2 cellular contexts compared by ENCODE assay signal in genomic region chr14:61560323-61560722, GRCh38.
TF ChIP-seq lines count a peak whose summit lies in the region.

No MANE protein-coding gene starts in this region.

TF ChIP-seq in IMR-90, 13 proteins besides CTCF, POLR2A, EP300 and RAD21:
- TF ChIP-seq NFE2L2 (IDR thresholded peaks at IDR 0.05; ENCODE audit: low read depth, low read length) (no peak), MAFK (IDR thresholded peaks at IDR 0.05; ENCODE audit: low read depth, low read length) (no peak), CHD1 (IDR thresholded peaks at IDR 0.05; ENCODE audit: low read depth, low read length) (no peak), BHLHE40 (IDR thresholded peaks at IDR 0.05; ENCODE audit: low read depth, low read length) (no peak), CEBPB (IDR thresholded peaks at IDR 0.05; ENCODE audit: low read depth, low read length) (no peak), FOS (IDR thresholded peaks at IDR 0.05; ENCODE audit: low read depth, low read length) (no peak), MAZ (IDR thresholded peaks at IDR 0.05; ENCODE audit: borderline replicate concordance, low read depth, low read length) (no peak), RCOR1 (IDR thresholded peaks at IDR 0.05; ENCODE audit: insufficient replicate concordance, low read length) (no peak), MXI1 (IDR thresholded peaks at IDR 0.05; ENCODE audit: borderline replicate concordance, low read depth, low read length) (no peak), SMC3 (IDR thresholded peaks at IDR 0.05; ENCODE audit: low read depth, low read length) (no peak; the same call in 1 of the 2 replicates), USF2 (IDR thresholded peaks at IDR 0.05; ENCODE audit: low read depth, low read length) (no peak), RFX5 (IDR thresholded peaks at IDR 0.05; ENCODE audit: low read depth, low read length) (no peak)
- TF ChIP-seq, protein P1, sequence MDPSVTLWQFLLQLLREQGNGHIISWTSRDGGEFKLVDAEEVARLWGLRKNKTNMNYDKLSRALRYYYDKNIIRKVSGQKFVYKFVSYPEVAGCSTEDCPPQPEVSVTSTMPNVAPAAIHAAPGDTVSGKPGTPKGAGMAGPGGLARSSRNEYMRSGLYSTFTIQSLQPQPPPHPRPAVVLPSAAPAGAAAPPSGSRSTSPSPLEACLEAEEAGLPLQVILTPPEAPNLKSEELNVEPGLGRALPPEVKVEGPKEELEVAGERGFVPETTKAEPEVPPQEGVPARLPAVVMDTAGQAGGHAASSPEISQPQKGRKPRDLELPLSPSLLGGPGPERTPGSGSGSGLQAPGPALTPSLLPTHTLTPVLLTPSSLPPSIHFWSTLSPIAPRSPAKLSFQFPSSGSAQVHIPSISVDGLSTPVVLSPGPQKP (IDR thresholded peaks at IDR 0.05; ENCODE audit: borderline replicate concordance, low read depth, low read length): no peak

TF ChIP-seq in K562, 482 proteins besides CTCF, POLR2A, EP300 and RAD21:
- TF ChIP-seq MAFF (IDR thresholded peaks at IDR 0.05; ENCODE audit: low read length): no peak
- no peak for TF ChIP-seq MCM7 (IDR thresholded peaks at IDR 0.05)
- no peak for TF ChIP-seq TCF7 (IDR thresholded peaks at IDR 0.05; ENCODE audit: borderline replicate concordance)
- TF ChIP-seq SMARCA4 (IDR thresholded peaks at IDR 0.05): no peak
- TF ChIP-seq ID3 (CRISPR knock-in tag; IDR thresholded peaks at IDR 0.05): no peak
- no peak for TF ChIP-seq ID3 (tag; IDR thresholded peaks at IDR 0.05)
- TF ChIP-seq ELF2 (CRISPR knock-in tag; IDR thresholded peaks at IDR 0.05): no peak
- no peak for TF ChIP-seq ZNF695 (CRISPR knock-in tag; IDR thresholded peaks at IDR 0.05)
- TF ChIP-seq ZBTB12 (CRISPR knock-in tag; IDR thresholded peaks at IDR 0.05): no peak
- TF ChIP-seq MECOM (CRISPR knock-in tag; IDR thresholded peaks at IDR 0.05): no peak
- no peak for TF ChIP-seq PTBP1 (IDR thresholded peaks at IDR 0.05; ENCODE audit: low read depth, low read length)
- TF ChIP-seq BDP1 (IDR thresholded peaks at IDR 0.05; ENCODE audit: insufficient read depth, insufficient read length): no peak
- TF ChIP-seq SRF (CRISPR knock-in tag; IDR thresholded peaks at IDR 0.05): no peak
- no peak for TF ChIP-seq ZNF398 (CRISPR knock-in tag; IDR thresholded peaks at IDR 0.05)
- no peak for TF ChIP-seq LARP7 (IDR thresholded peaks at IDR 0.05)
- no peak for TF ChIP-seq EP400 (IDR thresholded peaks at IDR 0.05)
